ENCODE assay signal across 2 cellular contexts in genomic region chr6:35149891-35150566, GRCh38.
TF ChIP-seq lines count a peak whose summit lies in the region.

No MANE protein-coding gene starts in this region.

TF ChIP-seq in IMR-90, 13 proteins besides CTCF, POLR2A, EP300 and RAD21:
- no peak for TF ChIP-seq MXI1 (IDR thresholded peaks at IDR 0.05; ENCODE audit: borderline replicate concordance, low read depth, low read length)
- no peak for TF ChIP-seq CEBPB (IDR thresholded peaks at IDR 0.05; ENCODE audit: low read depth, low read length)
- TF ChIP-seq SMC3 (IDR thresholded peaks at IDR 0.05; ENCODE audit: low read depth, low read length): no peak
- no peak for TF ChIP-seq USF2 (IDR thresholded peaks at IDR 0.05; ENCODE audit: low read depth, low read length)
- no peak for TF ChIP-seq CHD1 (IDR thresholded peaks at IDR 0.05; ENCODE audit: low read depth, low read length)
- no peak for TF ChIP-seq ELK1 (IDR thresholded peaks at IDR 0.05; ENCODE audit: borderline replicate concordance, low read depth, low read length)
- TF ChIP-seq RFX5 (IDR thresholded peaks at IDR 0.05; ENCODE audit: low read depth, low read length): no peak
- TF ChIP-seq RCOR1 (IDR thresholded peaks at IDR 0.05; ENCODE audit: insufficient replicate concordance, low read length): no peak
- no peak for TF ChIP-seq FOS (IDR thresholded peaks at IDR 0.05; ENCODE audit: low read depth, low read length)
- TF ChIP-seq NFE2L2 (IDR thresholded peaks at IDR 0.05; ENCODE audit: low read depth, low read length): no peak
- no peak for TF ChIP-seq MAFK (IDR thresholded peaks at IDR 0.05; ENCODE audit: low read depth, low read length)
- no peak for TF ChIP-seq BHLHE40 (IDR thresholded peaks at IDR 0.05; ENCODE audit: low read depth, low read length)
- no peak for TF ChIP-seq MAZ (IDR thresholded peaks at IDR 0.05; ENCODE audit: borderline replicate concordance, low read depth, low read length)

TF ChIP-seq in K562, 482 proteins besides CTCF, POLR2A, EP300 and RAD21:
- TF ChIP-seq ASH1L (IDR thresholded peaks at IDR 0.05; ENCODE audit: borderline replicate concordance, low read depth, partially characterized antibody): peak; percentile 46
- TF ChIP-seq KDM1A (IDR thresholded peaks at IDR 0.05): no peak
- TF ChIP-seq RAD51 (IDR thresholded peaks at IDR 0.05; ENCODE audit: borderline replicate concordance, low read depth): peak; percentile 90
- TF ChIP-seq TFE3 (CRISPR knock-in tag; IDR thresholded peaks at IDR 0.05): peak; percentile 86
- TF ChIP-seq NFYB (IDR thresholded peaks at IDR 0.05; ENCODE audit: extremely low read depth, insufficient read length): peak; percentile 37
- TF ChIP-seq YY1 (IDR thresholded peaks at IDR 0.05; ENCODE audit: borderline replicate concordance in 1 of 3, control insufficient read depth in 1 of 3, extremely low read depth in 1 of 3, insufficient read depth in 3 of 3, insufficient read length in 1 of 3, insufficient replicate concordance in 2 of 3, low read depth in 1 of 3, low read length in 2 of 3): no peak
- peak in 1 of 2 experiments; percentile 36 for TF ChIP-seq E2F6 (IDR thresholded peaks at IDR 0.05; ENCODE audit: borderline replicate concordance in 1 of 2, extremely low read depth in 1 of 2, insufficient read depth in 1 of 2, insufficient read length in 1 of 2, low read depth in 1 of 2, low read length in 1 of 2, poor library complexity in 1 of 2, severe bottlenecking in 1 of 2)
- no peak for TF ChIP-seq SLC30A9 (CRISPR knock-in tag; IDR thresholded peaks at IDR 0.05)
- TF ChIP-seq ZBTB11 (CRISPR knock-in tag; IDR thresholded peaks at IDR 0.05): no peak
- TF ChIP-seq MBD1 (CRISPR knock-in tag; IDR thresholded peaks at IDR 0.05): no peak
- no peak for TF ChIP-seq ZNF224 (CRISPR knock-in tag; IDR thresholded peaks at IDR 0.05)
- peak; percentile 53; the same call in 1 of the 2 replicates for TF ChIP-seq KLF1 (tag; IDR thresholded peaks at IDR 0.05)
- TF ChIP-seq TFAP4 (CRISPR knock-in tag; IDR thresholded peaks at IDR 0.05; ENCODE audit: borderline replicate concordance): peak; percentile 59; the same call in 1 of the 2 replicates
- peak; percentile 83 for TF ChIP-seq USF2 (CRISPR knock-in tag; IDR thresholded peaks at IDR 0.05)
- TF ChIP-seq USF1 (CRISPR knock-in tag; IDR thresholded peaks at IDR 0.05): peak; percentile 83
- TF ChIP-seq TOE1 (IDR thresholded peaks at IDR 0.05; ENCODE audit: borderline replicate concordance): peak; percentile 91
- no peak for TF ChIP-seq TOE1 (CRISPR knock-in tag; IDR thresholded peaks at IDR 0.05; ENCODE audit: borderline replicate concordance, low read depth)
- peak; percentile 63 for TF ChIP-seq FOS (IDR thresholded peaks at IDR 0.05; ENCODE audit: extremely low read depth, insufficient read length)
- peak; percentile 49 for TF ChIP-seq CBFA2T2 (conservative IDR thresholded peaks at IDR 0.05)
